ENCODE assay signal across 17 cellular contexts in genomic region chr12:94509317-94509716, GRCh38. TPM values are rescaled to one million over a fixed set of nuclear protein-coding genes. Genes with fewer than 3 reads are reported as not detected.
DNase-seq lines count a peak whose midpoint lies in the region; ATAC-seq and TF ChIP-seq lines count a peak whose summit lies in the region.
"Had no signal": no experiment of that assay in that cellular context is flagged by ENCODE, and none has a peak within 500 bp of the region (broad histone marks: within the 10 kb centered on the region; RNA-seq: fewer than 3 reads in every experiment).

No MANE protein-coding gene starts in this region.

- no peaks in the 10 kb centered on the region for H3K27me3 ChIP-seq in GM23338 (ENCODE audit: insufficient read depth)
- H3K27me3 ChIP-seq: BLaER1 treated with 17β-estradiol and CSF1 and Interleukin-3, amounts not matched to agents 10 nM and 100 nM had no signal

- H3K4me3 Mint-ChIP-seq in GM23338, result no peak overlapping the region
- H3K4me3 Mint-ChIP-seq: B cell; CD4-positive, alpha-beta T cell; CD8-positive, alpha-beta T cell had no signal

- no peaks in the 10 kb centered on the region; the same call in 2 of the 3 replicates for H3K9me3 Mint-ChIP-seq in GM23338
- H3K9me3 Mint-ChIP-seq: CD4-positive, alpha-beta T cell; CD8-positive, alpha-beta T cell had no signal

- H4K20me1 ChIP-seq in GM23338 (replicated peaks; ENCODE audit: insufficient read depth), result no peaks in the 10 kb centered on the region
- H4K20me1 ChIP-seq: BLaER1 treated with 17β-estradiol and CSF1 and Interleukin-3, amounts not matched to agents 10 nM and 100 nM had no signal

- ATAC-seq in GM23338, result no peak
- peak; percentile 48 for ATAC-seq in left lobe of liver
- no peak for ATAC-seq in HG03439 (IDR thresholded peaks at IDR 0.05; ENCODE audit: unreplicated experiment)
- ATAC-seq: A549; CD8-positive, alpha-beta T cell had no signal

- no peak overlapping the region for H3K27ac ChIP-seq in GM23338 (ENCODE audit: low read depth)
- H3K27ac ChIP-seq: 22Rv1; A549; BLaER1 treated with 17β-estradiol and CSF1 and Interleukin-3, amounts not matched to agents 10 nM and 100 nM; C4-2B had no signal

- H2AFZ ChIP-seq in GM23338, result peak overlapping the region; percentile 18; the same call in 1 of the 2 replicates

- H3K36me3 ChIP-seq in GM23338 (ENCODE audit: insufficient read depth), result no peaks in the 10 kb centered on the region
- H3K36me3 ChIP-seq: BLaER1 treated with 17β-estradiol and CSF1 and Interleukin-3, amounts not matched to agents 10 nM and 100 nM had no signal

- H3K4me3 ChIP-seq in GM23338, result no peak overlapping the region
- H3K4me3 ChIP-seq in choroid plexus epithelial cell (ENCODE audit: low read depth, low read length), result no peak overlapping the region
- H3K4me3 ChIP-seq: A549; BLaER1 treated with 17β-estradiol and CSF1 and Interleukin-3, amounts not matched to agents 10 nM and 100 nM had no signal

- H3K27ac Mint-ChIP-seq in GM23338, result no peak overlapping the region
- H3K27ac Mint-ChIP-seq: B cell; CD4-positive, alpha-beta T cell; CD8-positive, alpha-beta T cell had no signal

- H3K4me1 Mint-ChIP-seq in GM23338, result peaks cover 6% of the 10 kb centered on the region; the same call in 2 of the 3 replicates
- H3K4me1 Mint-ChIP-seq: B cell had no signal

- peaks cover 4% of the 10 kb centered on the region for H3K27me3 Mint-ChIP-seq in GM23338 (ENCODE audit: insufficient read depth, low read depth, poor library complexity)
- H3K27me3 Mint-ChIP-seq: B cell; CD4-positive, alpha-beta T cell had no signal

- H3K79me2 ChIP-seq in GM23338 (replicated peaks; ENCODE audit: insufficient read depth), result no peaks in the 10 kb centered on the region

- no peak overlapping the region for H3K4me2 ChIP-seq in GM23338
- H3K4me2 ChIP-seq: A549; BLaER1 treated with 17β-estradiol and CSF1 and Interleukin-3, amounts not matched to agents 10 nM and 100 nM had no signal

- H3F3A ChIP-seq in GM23338 (replicated peaks; ENCODE audit: low read depth), result no peaks in the 10 kb centered on the region

- peaks cover 8% of the 10 kb centered on the region; the same call in 1 of the 2 replicates for H3K9me2 ChIP-seq in GM23338 (ENCODE audit: insufficient read depth)

- no peaks in the 10 kb centered on the region; the same call in 2 of the 3 replicates for H3K36me3 Mint-ChIP-seq in GM23338 (ENCODE audit: low read depth)
- H3K36me3 Mint-ChIP-seq: CD8-positive, alpha-beta T cell had no signal

- TF ChIP-seq CTCF in GM23338 (conservative IDR thresholded peaks at IDR 0.05; ENCODE audit: low read depth in 2 of 2), result no peak
- TF ChIP-seq CTCF in choroid plexus epithelial cell (conservative IDR thresholded peaks at IDR 0.05; ENCODE audit: low read depth, low read length), result no peak

- H3K4me1 ChIP-seq in GM23338 (ENCODE audit: insufficient read depth), result no peaks in the 10 kb centered on the region
- H3K4me1 ChIP-seq: A549; BLaER1 treated with 17β-estradiol and CSF1 and Interleukin-3, amounts not matched to agents 10 nM and 100 nM; Caco-2 had no signal

- DNase-seq in GM23338 (ENCODE audit: low spot score) (no peak), choroid plexus epithelial cell (ENCODE audit: low read depth) (peak; percentile 7), left lobe of liver (ENCODE audit: low spot score) (no peak), putamen (ENCODE audit: low spot score) (no peak)
- DNase-seq: AML-193; Caco-2; Calu3; CD4-positive, alpha-beta T cell; CD8-positive, alpha-beta T cell; DMS79 treated with DMSO at 0.1 percent for 48 hours; GF-D8 had no signal

TF ChIP-seq in GM23338, 12 proteins besides CTCF, POLR2A, EP300 and RAD21 (continues in another document):
- no peak for TF ChIP-seq EZH2phosphoT487 (IDR thresholded peaks at IDR 0.05; ENCODE audit: unreplicated experiment)
- TF ChIP-seq POLR2AphosphoS5 (IDR thresholded peaks at IDR 0.05; ENCODE audit: low read depth), result no peak
- TF ChIP-seq CREB1 (CRISPR knock-in tag; IDR thresholded peaks at IDR 0.05; ENCODE audit: low read depth), result no peak
- TF ChIP-seq JUNB (IDR thresholded peaks at IDR 0.05; ENCODE audit: unreplicated experiment), result no peak
- no peak for TF ChIP-seq ZNF114 (CRISPR knock-in tag; IDR thresholded peaks at IDR 0.05)
- TF ChIP-seq EZH2 (IDR thresholded peaks at IDR 0.05; ENCODE audit: low read depth, unreplicated experiment), result no peak
- TF ChIP-seq ZNF462 (CRISPR knock-in tag; IDR thresholded peaks at IDR 0.05), result no peak

RNA-seq across cellular contexts. Expression of gene CEP83, which starts 49.6 kb away (rescaled TPM):
- total RNA-seq in GM23338 (2014; rRNA removed; shearing (Covaris generic)), result 24.7 and 29.8 TPM in 2 replicates
- polyA plus RNA-seq in GM23338 (2016; fragmentation: Nextera tagmentation; extraction: Ambion mirVana), result 23.1 and 33.7 TPM in 2 replicates
- total RNA-seq in left lobe of liver, result 3.5 TPM
